Comparison of ENCODE assay signal across 17 cellular contexts in genomic region chr11:84498016-84498415, GRCh38.
A peak's percentile ranks its signal among the peaks of the same experiment; 100 is the strongest.
DNase-seq lines count a peak whose midpoint lies in the region; ATAC-seq and TF ChIP-seq lines count a peak whose summit lies in the region.
"Had no signal": no experiment of that assay in that cellular context is flagged by ENCODE, and none has a peak within 500 bp of the region (broad histone marks: within the 10 kb centered on the region; RNA-seq: fewer than 3 reads in every experiment).

No MANE protein-coding gene starts in this region.

- H3K4me3 Mint-ChIP-seq in activated CD8-positive, alpha-beta T cell treated with anti-CD3 and anti-CD28 coated beads, Interleukin-2, amount 10 ng/mL, durations not matched to agents 7 days and 5 days = no peak overlapping the region
- H3K4me3 Mint-ChIP-seq: activated CD4-positive, alpha-beta T cell treated with anti-CD3 and anti-CD28 coated beads, Interleukin-2, amount 10 ng/mL, durations not matched to agents 24 days and 14 days; activated naive CD4-positive, alpha-beta T cell treated with anti-CD3 and anti-CD28 coated beads, Interleukin-2, amount 50 U/mL, for 24 hours; natural killer cell treated with Interleukin-12 subunit alpha and Interleukin-12 subunit beta and Interleukin-15 and Interleukin-18, amount 100 ng/mL, for 72 hours had no signal

- no peaks in the 10 kb centered on the region for H3K36me3 Mint-ChIP-seq in activated CD8-positive, alpha-beta T cell treated with anti-CD3 and anti-CD28 coated beads, Interleukin-2, amount 10 ng/mL, durations not matched to agents 7 days and 5 days (ENCODE audit: low read depth)
- H3K36me3 Mint-ChIP-seq: activated naive CD4-positive, alpha-beta T cell treated with anti-CD3 and anti-CD28 coated beads, Interleukin-2, amount 50 U/mL, for 24 hours; natural killer cell treated with Interleukin-12 subunit alpha and Interleukin-12 subunit beta and Interleukin-15 and Interleukin-18, amount 100 ng/mL, for 72 hours had no signal

- H3K4me1 Mint-ChIP-seq in activated CD8-positive, alpha-beta T cell treated with anti-CD3 and anti-CD28 coated beads, Interleukin-2, amount 10 ng/mL, durations not matched to agents 7 days and 5 days (ENCODE audit: low read depth) = no peaks in the 10 kb centered on the region
- H3K4me1 Mint-ChIP-seq: activated CD4-positive, alpha-beta T cell treated with anti-CD3 and anti-CD28 coated beads, Interleukin-2, amount 10 ng/mL, durations not matched to agents 24 days and 14 days; activated naive CD4-positive, alpha-beta T cell treated with anti-CD3 and anti-CD28 coated beads, Interleukin-2, amount 50 U/mL, for 24 hours had no signal

- CTCF ChIA-PET in activated CD8-positive, alpha-beta T cell treated with anti-CD3 and anti-CD28 coated beads, Interleukin-2, amount 10 ng/mL, durations not matched to agents 7 days and 5 days (lab: Charles Lee) = no interaction called here

- no peak for ATAC-seq in activated CD8-positive, alpha-beta T cell treated with anti-CD3 and anti-CD28 coated beads, Interleukin-2, amount 10 ng/mL, durations not matched to agents 7 days and 5 days
- ATAC-seq: natural killer cell treated with Interleukin-12 subunit alpha and Interleukin-12 subunit beta and Interleukin-15 and Interleukin-18, amount 100 ng/mL, for 72 hours had no signal

- no peaks in the 10 kb centered on the region for H3K27me3 Mint-ChIP-seq in activated CD8-positive, alpha-beta T cell treated with anti-CD3 and anti-CD28 coated beads, Interleukin-2, amount 10 ng/mL, durations not matched to agents 7 days and 5 days (ENCODE audit: low read depth)
- H3K27me3 Mint-ChIP-seq: activated CD4-positive, alpha-beta T cell treated with anti-CD3 and anti-CD28 coated beads, Interleukin-2, amount 10 ng/mL, durations not matched to agents 24 days and 14 days; activated naive CD4-positive, alpha-beta T cell treated with anti-CD3 and anti-CD28 coated beads, Interleukin-2, amount 50 U/mL, for 24 hours; natural killer cell treated with Interleukin-12 subunit alpha and Interleukin-12 subunit beta and Interleukin-15 and Interleukin-18, amount 100 ng/mL, for 72 hours had no signal

- intact Hi-C loops in posterior vena cava (cut with DNase I) = no loop called here

- no peak overlapping the region for H3K4me3 ChIP-seq in fibroblast of mammary gland (ENCODE audit: control insufficient read depth, low read depth, low read length)
- H3K4me3 ChIP-seq: HAP-1 had no signal

- no peak for TF ChIP-seq CTCF in fibroblast of mammary gland (conservative IDR thresholded peaks at IDR 0.05; ENCODE audit: control insufficient read depth, insufficient read depth, low read depth, low read length)

- DNase-seq in COLO829 (ENCODE audit: low spot score) (peak; percentile 15), NCI-H446 treated with DMSO at 0.1 percent for 48 hours (lab: John Stamatoyannopoulos, UW) (peak; percentile 93), fibroblast of mammary gland (ENCODE audit: low read depth) (peak; percentile 90), posterior vena cava (ENCODE audit: low spot score) (peak; percentile 91), SIG-M5 treated with dmso at 0.1 percent for 504 hours (lab: John Stamatoyannopoulos, UW; ENCODE audit: unreplicated experiment) (no peak), cerebellar nuclear complex (lab: John Stamatoyannopoulos, UW) (no peak), COLO668 (lab: John Stamatoyannopoulos, UW; ENCODE audit: unreplicated experiment) (no peak)
- no peak for DNase-seq in activated CD8-positive, alpha-beta T cell treated with anti-CD3 and anti-CD28 coated beads, Interleukin-2, amount 10 ng/mL, durations not matched to agents 7 days and 5 days
- DNase-seq: activated CD4-positive, alpha-beta T cell treated with anti-CD3 and anti-CD28 coated beads, Interleukin-2, amount 10 ng/mL, durations not matched to agents 24 days and 14 days; central memory CD4-positive, alpha-beta T cell; DMS 273 treated with DMSO at 0.1 percent for 48 hours; NCI-H345; SHP77; T-helper 9 cell had no signal

- H3K9me3 Mint-ChIP-seq in activated CD8-positive, alpha-beta T cell treated with anti-CD3 and anti-CD28 coated beads, Interleukin-2, amount 10 ng/mL, durations not matched to agents 7 days and 5 days (ENCODE audit: insufficient read depth) = no peaks in the 10 kb centered on the region
- H3K9me3 Mint-ChIP-seq: activated CD4-positive, alpha-beta T cell treated with anti-CD3 and anti-CD28 coated beads, Interleukin-2, amount 10 ng/mL, durations not matched to agents 24 days and 14 days; activated naive CD4-positive, alpha-beta T cell treated with anti-CD3 and anti-CD28 coated beads, Interleukin-2, amount 50 U/mL, for 24 hours had no signal

- no peak overlapping the region for H3K27ac Mint-ChIP-seq in activated CD8-positive, alpha-beta T cell treated with anti-CD3 and anti-CD28 coated beads, Interleukin-2, amount 10 ng/mL, durations not matched to agents 7 days and 5 days
- H3K27ac Mint-ChIP-seq: activated CD4-positive, alpha-beta T cell treated with anti-CD3 and anti-CD28 coated beads, Interleukin-2, amount 10 ng/mL, durations not matched to agents 24 days and 14 days; activated naive CD4-positive, alpha-beta T cell treated with anti-CD3 and anti-CD28 coated beads, Interleukin-2, amount 50 U/mL, for 24 hours; natural killer cell treated with Interleukin-12 subunit alpha and Interleukin-12 subunit beta and Interleukin-15 and Interleukin-18, amount 100 ng/mL, for 72 hours had no signal

- POLR2A ChIA-PET in activated CD8-positive, alpha-beta T cell treated with anti-CD3 and anti-CD28 coated beads, Interleukin-2, amount 10 ng/mL, durations not matched to agents 7 days and 5 days (lab: Charles Lee) = no interaction called here

Comparison
In these comparisons a context has a peak if more than half of its experiments do, and no peak if none do; other contexts are left out.
1. DNase-seq: peak in COLO829 (single experiment), NCI-H446 treated with DMSO at 0.1 percent for 48 hours (single experiment), fibroblast of mammary gland (single experiment) and posterior vena cava (single experiment); none in activated CD8-positive, alpha-beta T cell treated with anti-CD3 and anti-CD28 coated beads, Interleukin-2, amount 10 ng/mL, durations not matched to agents 7 days and 5 days (single experiment), SIG-M5 treated with dmso at 0.1 percent for 504 hours (single experiment), cerebellar nuclear complex (0 of 2) and COLO668 (single experiment).